In the genomic region with DNA sequence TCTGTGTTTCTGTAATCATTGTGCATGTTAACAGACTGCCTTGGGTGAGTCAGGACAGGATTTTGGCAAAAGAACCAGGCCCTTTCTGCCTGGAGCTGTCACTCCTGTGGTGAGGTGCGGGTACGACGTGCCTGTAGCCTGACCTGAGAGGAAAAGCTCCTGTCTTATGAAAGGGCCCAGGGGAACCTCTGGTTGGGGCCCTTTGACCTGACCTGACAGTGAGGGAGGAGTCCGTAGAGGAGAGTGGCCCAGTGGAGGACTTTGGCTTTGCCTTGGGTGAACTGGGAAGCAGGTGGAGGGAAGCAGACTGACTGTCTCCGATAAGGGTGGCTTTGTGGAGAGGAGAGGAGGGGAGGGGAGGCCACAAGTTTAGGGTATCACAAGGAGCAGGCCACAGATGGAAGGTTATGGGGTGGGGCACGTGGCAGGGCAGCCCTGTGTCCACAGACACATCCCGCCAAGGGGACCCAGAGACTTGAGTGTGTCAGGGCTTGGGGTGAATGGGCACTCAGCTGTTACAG, we compare ENCODE assay signal across 14 cellular contexts. TPM values are rescaled to one million over a fixed set of nuclear protein-coding genes. Genes with fewer than 3 reads are reported as not detected.
DNase-seq lines count a peak whose midpoint lies in the region; ATAC-seq and TF ChIP-seq lines count a peak whose summit lies in the region.
"Had no signal": no experiment of that assay in that cellular context is flagged by ENCODE, and none has a peak within 500 bp of the region (broad histone marks: within the 10 kb centered on the region; RNA-seq: fewer than 3 reads in every experiment).

No MANE protein-coding gene starts in this region.

- H3K4me3 Mint-ChIP-seq in brain: peak overlapping the region in 3 of 5 experiments; percentile 23 to 44 (median 29)
- H3K4me3 Mint-ChIP-seq: activated T-cell treated with anti-CD3 and anti-CD28 coated beads, Interleukin-2, amount 50 U/mL, for 4 hours had no signal

- peaks cover 0 to 6% (median 3%) of the 10 kb centered on the region in 5 experiments for H3K9me3 Mint-ChIP-seq in brain

- H3K36me3 ChIP-seq in right atrium auricular region: no peaks in the 10 kb centered on the region
- H3K36me3 ChIP-seq: ovary had no signal

- H3K27me3 Mint-ChIP-seq in brain: no peaks in the 10 kb centered on the region

- no peak overlapping the region for H3K27ac ChIP-seq in right atrium auricular region
- H3K27ac ChIP-seq: ovary had no signal

- no peaks in the 10 kb centered on the region for H3K9me3 ChIP-seq in right atrium auricular region
- H3K9me3 ChIP-seq: ascending aorta, ovary had no signal

- peaks cover 77% of the 10 kb centered on the region for H3K36me3 Mint-ChIP-seq in brain

- ATAC-seq in Right ventricle myocardium superior (ENCODE audit: poor library complexity): peak; percentile 49
- ATAC-seq: activated T-cell treated with anti-CD3 and anti-CD28 coated beads, Interleukin-2, amount 50 U/mL, for 4 hours had no signal

- intact Hi-C loops in Right ventricle myocardium superior (cut with DNase I): no loop called here

- peak overlapping the region in 3 of 5 experiments; percentile 4 to 54 (median 21) for H3K27ac Mint-ChIP-seq in brain

- no peak overlapping the region for H3K4me3 ChIP-seq in right atrium auricular region
- H3K4me3 ChIP-seq: ascending aorta, ovary had no signal

- no peak for TF ChIP-seq CTCF in right atrium auricular region (IDR thresholded peaks at IDR 0.05)
- TF ChIP-seq CTCF in brain (conservative IDR thresholded peaks at IDR 0.05): no peak

- no peak for DNase-seq in Right ventricle myocardium superior
- no peak for DNase-seq in right atrium auricular region (ENCODE audit: low spot score)
- DNase-seq in iris pigment epithelial cell (ENCODE audit: low read depth): peak; percentile 41
- DNase-seq in DMS153 treated with DMSO at 0.1 percent for 48 hours (lab: John Stamatoyannopoulos, UW; ENCODE audit: unreplicated experiment): no peak
- DNase-seq in NCI-H2171 (lab: John Stamatoyannopoulos, UW): no peak
- no peak for DNase-seq in NCI-H748 treated with DMSO at 0.1 percent for 48 hours (lab: John Stamatoyannopoulos, UW)
- no peak for DNase-seq in NCI-H510A treated with DMSO at 0.1 percent for 48 hours (lab: John Stamatoyannopoulos, UW)
- DNase-seq: activated T-cell treated with anti-CD3 and anti-CD28 coated beads, Interleukin-2, amount 50 U/mL, for 4 hours; effector memory CD4-positive, alpha-beta T cell; NCI-H345; ovary; stimulated activated CD4-positive, alpha-beta T cell treated with anti-CD3 and anti-CD28 coated beads, Interleukin-12 subunit alpha, Interleukin-12 subunit beta, amount 100 ng/mL, for 4 hours had no signal

- H3K4me1 ChIP-seq in right atrium auricular region: peaks cover 0 to 28% of the 10 kb centered on the region in 2 donors

- no peaks in the 10 kb centered on the region for H3K27me3 ChIP-seq in right atrium auricular region
- H3K27me3 ChIP-seq: ascending aorta, ovary had no signal

- H3K4me1 Mint-ChIP-seq in brain: peaks cover 85% of the 10 kb centered on the region

RNA-seq across cellular contexts. Expression of a gene that starts 6.9 kb away (rescaled TPM):
- total RNA-seq in Right ventricle myocardium superior: 155 TPM
- total RNA-seq in right atrium auricular region: 100 to 1,000 TPM in 1 of 2 donors, 10 to 100 TPM in 1; 55.2 to 119 TPM
- 167 TPM for polyA plus RNA-seq in brain (ENCODE audit: insufficient read depth, low read depth, low replicate concordance)
